In genomic region chr18:2534906-2535305, GRCh38 we compare ENCODE assay signal across 25 cellular contexts. TPM values are rescaled to one million over a fixed set of nuclear protein-coding genes. Genes with fewer than 3 reads are reported as not detected.
A peak's percentile ranks its signal among the peaks of the same experiment; 100 is the strongest.
DNase-seq lines count a peak whose midpoint lies in the region; ATAC-seq, FAIRE-seq and TF ChIP-seq lines count a peak whose summit lies in the region.
"Had no signal": no experiment of that assay in that cellular context is flagged by ENCODE, and none has a peak within 500 bp of the region (broad histone marks: within the 10 kb centered on the region; RNA-seq: fewer than 3 reads in every experiment).

No MANE protein-coding gene starts in this region.

- H3K27ac ChIP-seq in upper lobe of left lung: no peak overlapping the region
- no peak overlapping the region for H3K27ac ChIP-seq in testis
- H3K27ac ChIP-seq: coronary artery, left lung, parathyroid adenoma had no signal

- FAIRE-seq in RCC 7860 (lab: Jason Lieb, UNC): peak; percentile 72
- FAIRE-seq in urothelium cell line (lab: Jason Lieb, UNC): no peak
- FAIRE-seq: endometrium had no signal

- no peaks in the 10 kb centered on the region for H3K27me3 ChIP-seq in upper lobe of left lung
- no peaks in the 10 kb centered on the region for H3K27me3 ChIP-seq in testis
- H3K27me3 ChIP-seq: left lung had no signal

- TF ChIP-seq POLR2A in upper lobe of left lung (IDR thresholded peaks at IDR 0.05) (no peak), testis (IDR thresholded peaks at IDR 0.05) (no peak)

- TF ChIP-seq CTCF in upper lobe of left lung (IDR thresholded peaks at IDR 0.05) (no peak), testis (IDR thresholded peaks at IDR 0.05) (no peak)

- H3K4me3 Mint-ChIP-seq in stimulated activated memory B cell treated with anti-CD40 and anti-IgM and Interleukin-4, amounts not matched to agents 10 μg/mL and 1 μg/mL and 100 μg/mL, for 72 hours: no peak overlapping the region
- H3K4me3 Mint-ChIP-seq: H9; nephron; stimulated activated effector memory CD8-positive, alpha-beta T cell treated with anti-CD3 and anti-CD28 coated beads, Interleukin-12 subunit alpha, Interleukin-12 subunit beta, amount 100 ng/mL, for 72 hours; T-helper 2 cell treated with Interferon-gamma antibody and Interleukin-4, amounts not matched to agents 5 μg/mL and 100 μg/mL, for 36 hours had no signal

- ATAC-seq in GM18868 (IDR thresholded peaks at IDR 0.05; ENCODE audit: unreplicated experiment) (peak; percentile 52), HG02981 (IDR thresholded peaks at IDR 0.05; ENCODE audit: unreplicated experiment) (peak; percentile 38), upper lobe of left lung (ENCODE audit: low FRiP score in 2 of 2) (no peak)
- peak; percentile 75 for ATAC-seq in stimulated activated memory B cell treated with anti-CD40 and anti-IgM and Interleukin-4, amounts not matched to agents 10 μg/mL and 1 μg/mL and 100 μg/mL, for 72 hours
- ATAC-seq: left lung; stimulated activated effector memory CD8-positive, alpha-beta T cell treated with anti-CD3 and anti-CD28 coated beads, Interleukin-12 subunit alpha, Interleukin-12 subunit beta, amount 100 ng/mL, for 72 hours had no signal

- no peaks in the 10 kb centered on the region for H3K9me3 Mint-ChIP-seq in stimulated activated memory B cell treated with anti-CD40 and anti-IgM and Interleukin-4, amounts not matched to agents 10 μg/mL and 1 μg/mL and 100 μg/mL, for 72 hours
- H3K9me3 Mint-ChIP-seq: stimulated activated effector memory CD8-positive, alpha-beta T cell treated with anti-CD3 and anti-CD28 coated beads, Interleukin-12 subunit alpha, Interleukin-12 subunit beta, amount 100 ng/mL, for 72 hours; T-helper 2 cell treated with Interferon-gamma antibody and Interleukin-4, amounts not matched to agents 5 μg/mL and 100 μg/mL, for 36 hours had no signal

- peaks cover 37% of the 10 kb centered on the region for H3K36me3 Mint-ChIP-seq in stimulated activated memory B cell treated with anti-CD40 and anti-IgM and Interleukin-4, amounts not matched to agents 10 μg/mL and 1 μg/mL and 100 μg/mL, for 72 hours

- peaks cover 27% of the 10 kb centered on the region for H3K4me1 Mint-ChIP-seq in stimulated activated memory B cell treated with anti-CD40 and anti-IgM and Interleukin-4, amounts not matched to agents 10 μg/mL and 1 μg/mL and 100 μg/mL, for 72 hours
- H3K4me1 Mint-ChIP-seq: stimulated activated effector memory CD8-positive, alpha-beta T cell treated with anti-CD3 and anti-CD28 coated beads, Interleukin-12 subunit alpha, Interleukin-12 subunit beta, amount 100 ng/mL, for 72 hours had no signal

- no peaks in the 10 kb centered on the region for H3K9me3 ChIP-seq in upper lobe of left lung
- no peaks in the 10 kb centered on the region for H3K9me3 ChIP-seq in testis
- H3K9me3 ChIP-seq: left lung, SK-N-SH had no signal

- H3K4me3 ChIP-seq in upper lobe of left lung: no peak overlapping the region
- no peak overlapping the region for H3K4me3 ChIP-seq in testis
- H3K4me3 ChIP-seq: coronary artery, left lung had no signal

- DNase-seq in RCC 7860 (ENCODE audit: low spot score): peak; percentile 9
- DNase-seq in RPMI8226: no peak
- no peak for DNase-seq in upper lobe of left lung
- DNase-seq in urothelium cell line (ENCODE audit: low spot score): no peak
- no peak for DNase-seq in testis
- DNase-seq: activated CD4-positive, alpha-beta T cell treated with anti-CD3 and anti-CD28 coated beads, Interleukin-2, amount 50 U/mL, for 48 hours; activated effector memory CD4-positive, alpha-beta T cell treated with anti-CD3 and anti-CD28 coated beads, Interleukin-2, amount 50 U/mL, for 16 hours; DND-41; glutamatergic neuron; H9; KBM-7; left lung; midbrain; NCI-H2029; NCI-H446; SK-N-SH had no signal

- peak overlapping the region; percentile 53 for H3K27ac Mint-ChIP-seq in stimulated activated memory B cell treated with anti-CD40 and anti-IgM and Interleukin-4, amounts not matched to agents 10 μg/mL and 1 μg/mL and 100 μg/mL, for 72 hours
- H3K27ac Mint-ChIP-seq: H9; nephron; stimulated activated effector memory CD8-positive, alpha-beta T cell treated with anti-CD3 and anti-CD28 coated beads, Interleukin-12 subunit alpha, Interleukin-12 subunit beta, amount 100 ng/mL, for 72 hours; T-helper 2 cell treated with Interferon-gamma antibody and Interleukin-4, amounts not matched to agents 5 μg/mL and 100 μg/mL, for 36 hours had no signal

- H3K27me3 Mint-ChIP-seq in stimulated activated memory B cell treated with anti-CD40 and anti-IgM and Interleukin-4, amounts not matched to agents 10 μg/mL and 1 μg/mL and 100 μg/mL, for 72 hours: no peaks in the 10 kb centered on the region

- intact Hi-C loops in testis (cut with DNase I; ENCODE audit: low total_unique reads): no loop called here

- H3K36me3 ChIP-seq in upper lobe of left lung (peaks cover 0 to 13% (median 1%) of the 10 kb centered on the region in 4 donors), testis (ENCODE audit: low read depth, missing control alignments) (no peaks in the 10 kb centered on the region)

- TF ChIP-seq EP300 in upper lobe of left lung (IDR thresholded peaks at IDR 0.05): no peak

- 95 to 100% methylated on average over 1 of the region's 1 CpG for WGBS in upper lobe of left lung, 2 donors
- 96 to 100% methylated on average over 1 of the region's 1 CpG for WGBS in testis, 2 donors

- no peaks in the 10 kb centered on the region for H3K4me1 ChIP-seq in upper lobe of left lung
- H3K4me1 ChIP-seq in testis: no peaks in the 10 kb centered on the region
- H3K4me1 ChIP-seq: left lung, parathyroid adenoma had no signal

RNA-seq across cellular contexts. Expression of gene METTL4, which starts 36.4 kb away (rescaled TPM):
- 10 to 100 TPM in 1 of 6 donors, 1 to 10 TPM in 5; 2.7 to 11.2 (median 4.8) TPM for total RNA-seq in upper lobe of left lung
- 10 to 100 TPM; 11.3 to 12.6 TPM for total RNA-seq in testis
- polyA plus RNA-seq in testis (ENCODE audit: insufficient read depth, low read depth, low replicate concordance): 12.4 TPM

RNA-seq across cellular contexts. Expression of gene NDC80, which starts 36.5 kb away (rescaled TPM):
- total RNA-seq in upper lobe of left lung (1 to 10 TPM in 5 of 6 donors, under 1 TPM in 1; 0.89 to 1.8 (median 1.4) TPM), testis (10 to 100 TPM in 1 of 2 donors, 1 to 10 TPM in 1; 8.4 to 15.4 TPM)
- 12.9 TPM for polyA plus RNA-seq in testis (ENCODE audit: insufficient read depth, low read depth, low replicate concordance)

Comparison
In these comparisons a context has a peak if more than half of its experiments do, and no peak if none do; other contexts are left out.
1. ATAC-seq: peak in GM18868 (single experiment), HG02981 (single experiment) and stimulated activated memory B cell treated with anti-CD40 and anti-IgM and Interleukin-4, amounts not matched to agents 10 μg/mL and 1 μg/mL and 100 μg/mL, for 72 hours (single experiment); none in upper lobe of left lung (0 of 2).